Comparison of ENCODE assay signal across 10 cellular contexts in the genomic region with DNA sequence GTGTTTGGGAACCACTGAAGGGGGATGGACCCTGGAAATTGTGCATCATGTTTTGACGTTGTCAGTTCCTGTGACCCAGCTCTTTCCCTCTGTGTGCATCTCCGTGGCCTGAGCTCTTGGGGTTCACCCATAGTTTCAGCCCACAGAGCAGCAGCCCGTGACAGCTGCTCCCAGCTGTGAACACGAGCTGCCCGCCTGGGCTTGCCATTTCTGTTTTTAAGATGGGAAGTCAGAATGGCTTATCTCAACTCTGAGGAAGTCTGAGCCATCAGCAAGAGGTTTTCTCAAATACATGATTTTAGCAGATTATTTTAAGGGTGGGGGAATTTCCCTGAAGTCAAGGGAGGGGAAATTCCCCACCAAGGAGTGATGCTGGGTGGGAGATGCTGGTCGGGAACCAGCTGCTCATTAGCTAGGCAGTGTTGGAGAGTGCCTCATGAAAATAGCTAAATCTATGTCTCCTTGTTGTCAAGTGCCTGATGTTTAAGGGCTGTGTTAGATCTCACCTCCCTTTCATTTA. TPM values are rescaled to one million over a fixed set of nuclear protein-coding genes. Genes with fewer than 3 reads are reported as not detected.
DNase-seq lines count a peak whose midpoint lies in the region; ATAC-seq, FAIRE-seq and TF ChIP-seq lines count a peak whose summit lies in the region.
"Had no signal": no experiment of that assay in that cellular context is flagged by ENCODE, and none has a peak within 500 bp of the region (broad histone marks: within the 10 kb centered on the region; RNA-seq: fewer than 3 reads in every experiment).

No MANE protein-coding gene starts in this region.

- no peaks in the 10 kb centered on the region for H3K36me3 ChIP-seq in bronchial epithelial cell (ENCODE audit: control insufficient read depth, insufficient read depth, low read length)

- peak overlapping the region; percentile 90 for H3K27ac Mint-ChIP-seq in T-helper 1 cell treated with Interleukin-12 subunit alpha and Interleukin-12 subunit beta and Interleukin-4 antibody, amounts not matched to agents 30 μg/mL and 1 μg/mL, for 36 hours
- H3K27ac Mint-ChIP-seq in progenitor cell of endocrine pancreas = peak overlapping the region; percentile 53

- no peaks in the 10 kb centered on the region for H3K27me3 ChIP-seq in bronchial epithelial cell (ENCODE audit: control insufficient read depth, insufficient read depth, low read length)

- peaks cover 69% of the 10 kb centered on the region for H3K4me1 Mint-ChIP-seq in T-helper 1 cell treated with Interleukin-12 subunit alpha and Interleukin-12 subunit beta and Interleukin-4 antibody, amounts not matched to agents 30 μg/mL and 1 μg/mL, for 36 hours (ENCODE audit: low read depth)
- H3K4me1 Mint-ChIP-seq in progenitor cell of endocrine pancreas (ENCODE audit: low read depth) = peaks cover 11% of the 10 kb centered on the region

- TF ChIP-seq POLR2A in GM12891 (IDR thresholded peaks at IDR 0.05; ENCODE audit: low read depth, low read length) = no peak

- peak overlapping the region; percentile 51 for H3K4me3 Mint-ChIP-seq in T-helper 1 cell treated with Interleukin-12 subunit alpha and Interleukin-12 subunit beta and Interleukin-4 antibody, amounts not matched to agents 30 μg/mL and 1 μg/mL, for 36 hours
- no peak overlapping the region for H3K4me3 Mint-ChIP-seq in progenitor cell of endocrine pancreas (ENCODE audit: low read depth)

- peaks cover 20% of the 10 kb centered on the region for H3K36me3 Mint-ChIP-seq in T-helper 1 cell treated with Interleukin-12 subunit alpha and Interleukin-12 subunit beta and Interleukin-4 antibody, amounts not matched to agents 30 μg/mL and 1 μg/mL, for 36 hours (ENCODE audit: low read depth)
- no peaks in the 10 kb centered on the region for H3K36me3 Mint-ChIP-seq in progenitor cell of endocrine pancreas (ENCODE audit: insufficient read depth)

- no peaks in the 10 kb centered on the region for H3K9me3 Mint-ChIP-seq in T-helper 1 cell treated with Interleukin-12 subunit alpha and Interleukin-12 subunit beta and Interleukin-4 antibody, amounts not matched to agents 30 μg/mL and 1 μg/mL, for 36 hours
- no peaks in the 10 kb centered on the region for H3K9me3 Mint-ChIP-seq in progenitor cell of endocrine pancreas (ENCODE audit: low read depth)

- no peak overlapping the region for H3K4me3 ChIP-seq in bronchial epithelial cell (ENCODE audit: low read depth, low read length)

- FAIRE-seq in GM12891 (lab: Jason Lieb, UNC) = peak; percentile 93
- FAIRE-seq in bronchial epithelial cell (lab: Jason Lieb, UNC) = no peak
- FAIRE-seq in HTR-8/SVneo (lab: Jason Lieb, UNC) = no peak
- FAIRE-seq: colon had no signal

- ATAC-seq in HG02588 (IDR thresholded peaks at IDR 0.05; ENCODE audit: unreplicated experiment) = peak; percentile 61

- DNase-seq in GM12891 (ENCODE audit: insufficient read length, low spot score) = peak; percentile 44
- DNase-seq in bronchial epithelial cell (ENCODE audit: low read depth) = peak; percentile 21
- no peak for DNase-seq in progenitor cell of endocrine pancreas (ENCODE audit: low spot score, unreplicated experiment)
- no peak for DNase-seq in mesenteric fat pad (ENCODE audit: low spot score)
- no peak for DNase-seq in HTR-8/SVneo (ENCODE audit: insufficient read length, low spot score)
- no peak for DNase-seq in NCI-H345 (lab: John Stamatoyannopoulos, UW)

- peaks cover 3% of the 10 kb centered on the region for H3K27me3 Mint-ChIP-seq in T-helper 1 cell treated with Interleukin-12 subunit alpha and Interleukin-12 subunit beta and Interleukin-4 antibody, amounts not matched to agents 30 μg/mL and 1 μg/mL, for 36 hours (ENCODE audit: low read depth)
- no peaks in the 10 kb centered on the region for H3K27me3 Mint-ChIP-seq in progenitor cell of endocrine pancreas

- TF ChIP-seq CTCF in bronchial epithelial cell (IDR thresholded peaks at IDR 0.05; ENCODE audit: insufficient read depth, low read length, severe bottlenecking) (no peak), progenitor cell of endocrine pancreas (IDR thresholded peaks at IDR 0.05; ENCODE audit: unreplicated experiment) (no peak)

TF ChIP-seq in GM12891, 5 proteins besides CTCF, POLR2A, EP300 and RAD21:
- peak; percentile 95 for TF ChIP-seq PAX5 (IDR thresholded peaks at IDR 0.05; ENCODE audit: insufficient read depth, low read length, severe bottlenecking)
- TF ChIP-seq POU2F2 (IDR thresholded peaks at IDR 0.05; ENCODE audit: low read depth, low read length) = peak; percentile 44; the same call in 1 of the 2 replicates
- TF ChIP-seq TAF1 (IDR thresholded peaks at IDR 0.05; ENCODE audit: low read depth, low read length) = no peak
- TF ChIP-seq POLR2AphosphoS5 (IDR thresholded peaks at IDR 0.05; ENCODE audit: low read depth, low read length) = 0 out of 2 replicates have a peak, but pooled peaks have one; percentile 24
- peak; percentile 65 for TF ChIP-seq SPI1 (IDR thresholded peaks at IDR 0.05; ENCODE audit: low read depth, low read length)

RNA-seq across cellular contexts. Expression of gene C1QTNF9, which starts 34.9 kb away (rescaled TPM):
- not detected for polyA plus RNA-seq in GM12891 (2012; ENCODE audit: low read depth, missing spikeins)
- total RNA-seq in bronchial epithelial cell (not detected in 2 replicates), progenitor cell of endocrine pancreas (not detected in 2 replicates), mesenteric fat pad (1.0 TPM)
- total RNA-seq: temporal lobe had no signal

Comparison
In these comparisons a context has a peak if more than half of its experiments do, and no peak if none do; other contexts are left out.
1. DNase-seq: peak in GM12891 (single experiment) and bronchial epithelial cell (single experiment); none in progenitor cell of endocrine pancreas (single experiment), mesenteric fat pad (single experiment), HTR-8/SVneo (single experiment) and NCI-H345 (single experiment).